In the genomic region with DNA sequence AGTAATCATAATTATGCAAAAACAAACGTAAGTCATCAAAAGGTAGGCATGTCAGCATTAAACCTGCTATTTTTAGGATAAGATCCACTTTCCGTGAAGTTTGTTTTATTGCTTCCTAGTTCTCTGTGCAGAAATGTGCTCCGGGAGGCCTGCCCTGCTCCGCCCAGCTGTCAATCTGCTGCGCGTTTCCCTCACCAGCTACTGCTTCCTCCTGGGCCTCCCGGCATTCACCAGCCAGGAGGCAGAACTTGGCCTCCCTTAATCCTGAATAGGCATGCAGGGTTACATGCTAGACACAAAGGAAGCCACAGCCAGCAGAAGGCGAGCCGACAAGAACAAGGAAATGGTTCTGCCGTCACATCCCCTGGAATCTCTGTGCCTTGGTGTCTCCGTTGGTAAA, we compare ENCODE assay signal across 16 cellular contexts.
A peak's percentile ranks its signal among the peaks of the same experiment; 100 is the strongest.
DNase-seq lines count a peak whose midpoint lies in the region; ATAC-seq and TF ChIP-seq lines count a peak whose summit lies in the region.
"Had no signal": no experiment of that assay in that cellular context is flagged by ENCODE, and none has a peak within 500 bp of the region (broad histone marks: within the 10 kb centered on the region; RNA-seq: fewer than 3 reads in every experiment).

No MANE protein-coding gene starts in this region.

- H3K9me3 Mint-ChIP-seq in endodermal cell, result peaks cover 20% of the 10 kb centered on the region

- H3K27ac ChIP-seq in endodermal cell (ENCODE audit: low read depth, low read length), result peak overlapping the region; percentile 65
- no peak overlapping the region for H3K27ac ChIP-seq in left lung
- H3K27ac ChIP-seq in transverse colon, result no peak overlapping the region
- H3K27ac ChIP-seq: C4-2B, thoracic aorta had no signal

- H3K36me3 ChIP-seq in endodermal cell (ENCODE audit: control insufficient read depth, insufficient read depth, low read length), result no peaks in the 10 kb centered on the region
- H3K36me3 ChIP-seq in left lung, result no peaks in the 10 kb centered on the region
- no peaks in the 10 kb centered on the region for H3K36me3 ChIP-seq in transverse colon
- H3K36me3 ChIP-seq: thoracic aorta had no signal

- intact Hi-C loops in left lung (cut with DNase I) (no loop called here), transverse colon (cut with DNase I; ENCODE audit: low total_unique reads) (no loop called here)

- TF ChIP-seq EP300 in transverse colon (IDR thresholded peaks at IDR 0.05; ENCODE audit: low read depth), result no peak

- TF ChIP-seq CTCF in endodermal cell (conservative IDR thresholded peaks at IDR 0.05), result no peak
- TF ChIP-seq CTCF in left lung (IDR thresholded peaks at IDR 0.05), result no peak
- no peak for TF ChIP-seq CTCF in transverse colon (IDR thresholded peaks at IDR 0.05)

- peaks cover 15% of the 10 kb centered on the region for H3K4me1 Mint-ChIP-seq in endodermal cell

- H3K9me3 ChIP-seq in endodermal cell (ENCODE audit: control insufficient read depth, low read length) (no peaks in the 10 kb centered on the region), left lung (no peaks in the 10 kb centered on the region), transverse colon (no peaks in the 10 kb centered on the region)
- H3K9me3 ChIP-seq: thoracic aorta had no signal

- no peak for TF ChIP-seq POLR2A in transverse colon (IDR thresholded peaks at IDR 0.05)

- H3K27me3 Mint-ChIP-seq in endodermal cell (ENCODE audit: insufficient read depth), result peaks cover 3% of the 10 kb centered on the region
- H3K27me3 Mint-ChIP-seq: progenitor cell of endocrine pancreas had no signal

- peak overlapping the region; percentile 21 for H3K27ac Mint-ChIP-seq in endodermal cell
- H3K27ac Mint-ChIP-seq: progenitor cell of endocrine pancreas had no signal

- in situ Hi-C loops in transverse colon (cut with MboI; ENCODE audit: low pct_ligation_motif_present in 1 of 4, low pct_unique_long_range_greater_than_20kb in 1 of 4, low sequenced_read_pairs in 3 of 4), result no loop called here

- WGBS in endodermal cell (ENCODE audit: insufficient coverage in 1 of 2, insufficient read length in 1 of 2), 2 experiments, result 83 to 90% methylated on average over 5 to 11 of the region's 11 CpGs
- 42 to 45% methylated on average over 7 to 11 of the region's 11 CpGs for WGBS in transverse colon (ENCODE audit: low coverage in 1 of 2), 2 donors

- no peak overlapping the region for H3K4me3 Mint-ChIP-seq in endodermal cell

- no peaks in the 10 kb centered on the region for H3K4me1 ChIP-seq in endodermal cell (ENCODE audit: control insufficient read depth, insufficient read depth, low read length)
- H3K4me1 ChIP-seq in left lung, result peaks cover 0 to 9% of the 10 kb centered on the region in 2 donors
- no peaks in the 10 kb centered on the region for H3K4me1 ChIP-seq in transverse colon

- peaks cover 2% of the 10 kb centered on the region for H3K36me3 Mint-ChIP-seq in endodermal cell (ENCODE audit: low read depth)

- H3K9ac ChIP-seq in endodermal cell (ENCODE audit: extremely low read depth, low read length, poor library complexity, severe bottlenecking), result no peak overlapping the region

- ATAC-seq in left lung (peak; percentile 52), HG02571 (IDR thresholded peaks at IDR 0.05; ENCODE audit: unreplicated experiment) (no peak)
- ATAC-seq: GM12878 had no signal

- H3K4me3 ChIP-seq in endodermal cell (ENCODE audit: low read length), result no peak overlapping the region
- H3K4me3 ChIP-seq in left lung, result no peak overlapping the region
- no peak overlapping the region for H3K4me3 ChIP-seq in transverse colon
- H3K4me3 ChIP-seq: GM12878, thoracic aorta had no signal

- DNase-seq in NOMO-1 (lab: John Stamatoyannopoulos, UW; ENCODE audit: unreplicated experiment in 2 of 2) (peak; percentile 71 to 81), endodermal cell (no peak), left lung (peak; percentile 68 to 86), transverse colon (peak; percentile 24)
- DNase-seq in stimulated activated CD4-positive, alpha-beta T cell treated with anti-CD3 and anti-CD28 coated beads, Interleukin-4, amount 100 ng/mL, for 4 hours, result no peak
- DNase-seq in stimulated activated CD8-positive, alpha-beta memory T cell treated with anti-CD3 and anti-CD28 coated beads, Interleukin-4, amount 100 ng/mL, for 48 hours, result no peak
- DNase-seq: activated effector memory CD4-positive, alpha-beta T cell treated with Interleukin-2 at 50 U/mL for 16 hours; Karpas-422; NCI-H1694; NCI-H526; SHP77 treated with DMSO at 0.1 percent for 48 hours had no signal

- H3K27me3 ChIP-seq in endodermal cell (ENCODE audit: control insufficient read depth, insufficient read depth, low read length, poor library complexity, severe bottlenecking) (peaks cover 15% of the 10 kb centered on the region), left lung (no peaks in the 10 kb centered on the region), transverse colon (no peaks in the 10 kb centered on the region)

Comparison
In these comparisons a context has a peak if more than half of its experiments do, and no peak if none do; other contexts are left out.
1. DNase-seq: peak in NOMO-1 (2 of 2), left lung (2 of 2) and transverse colon (single experiment); none in endodermal cell (single experiment), stimulated activated CD4-positive, alpha-beta T cell treated with anti-CD3 and anti-CD28 coated beads, Interleukin-4, amount 100 ng/mL, for 4 hours (0 of 2) and stimulated activated CD8-positive, alpha-beta memory T cell treated with anti-CD3 and anti-CD28 coated beads, Interleukin-4, amount 100 ng/mL, for 48 hours (single experiment).